8 cellular contexts compared by ENCODE assay signal in the genomic region with DNA sequence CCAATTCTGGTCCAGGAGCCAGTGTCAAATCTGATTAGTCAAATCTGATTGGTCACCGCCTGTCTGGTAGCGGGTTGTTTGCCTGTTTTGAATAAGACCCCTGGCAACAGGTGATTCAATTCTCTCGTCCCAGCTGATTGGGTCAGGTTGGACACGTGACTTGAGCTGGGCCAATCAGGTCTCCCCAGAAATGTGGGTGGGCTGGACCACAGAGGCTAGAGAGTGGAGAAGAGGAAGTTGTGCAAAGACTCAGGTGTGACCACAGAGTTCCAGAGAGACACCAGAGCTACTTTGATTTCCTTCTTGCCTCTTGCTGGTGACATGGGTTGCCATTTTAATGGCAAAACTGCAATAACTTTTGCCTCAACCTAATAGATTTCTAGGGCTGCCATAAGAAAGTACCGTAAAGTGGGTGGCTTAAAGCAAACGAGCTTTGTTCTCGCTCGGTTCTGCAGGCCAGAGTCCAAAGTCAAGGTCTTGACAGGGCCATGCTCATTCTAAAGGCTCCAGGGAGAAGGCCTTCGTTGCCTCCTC. TPM values are rescaled to one million over a fixed set of nuclear protein-coding genes. Genes with fewer than 3 reads are reported as not detected.
DNase-seq lines count a peak whose midpoint lies in the region; ATAC-seq and TF ChIP-seq lines count a peak whose summit lies in the region.

No MANE protein-coding gene starts in this region.

- H3K4me3 ChIP-seq in PC-3 (ENCODE audit: low read length) = no peak overlapping the region
- H3K4me3 ChIP-seq in heart right ventricle = no peak overlapping the region

- CTCF ChIA-PET in PC-3 (lab: Charles Lee) = no interaction called here

- no peaks in the 10 kb centered on the region for H3K36me3 Mint-ChIP-seq in osteocyte (ENCODE audit: unreplicated experiment)

- WGBS in heart right ventricle, 2 donors = 90 to 91% methylated on average over 9 of the region's 9 CpGs

- H3K4me3 Mint-ChIP-seq in osteocyte (ENCODE audit: unreplicated experiment) = no peak overlapping the region

- intact Hi-C loops in PC-3 (cut with micrococcal nuclease) = no loop called here
- intact Hi-C loops in heart right ventricle (cut with DNase I) = no loop called here

- DNase-seq in CD1c-positive myeloid dendritic cell (ENCODE audit: extremely low spot score) (peak; percentile 94), PC-3 (peak; percentile 83), heart right ventricle (no peak), osteocyte (ENCODE audit: extremely low spot score, unreplicated experiment) (no peak)
- DNase-seq in activated T-cell treated with anti-CD3 and anti-CD28 coated beads, Interleukin-2, amount 50 U/mL, for 48 hours = peak; percentile 93 to 94
- DNase-seq in stimulated activated CD8-positive, alpha-beta memory T cell treated with anti-CD3 and anti-CD28 coated beads, Interleukin-12 subunit alpha, Interleukin-12 subunit beta, amount 100 ng/mL, for 1 hour (ENCODE audit: low read depth) = peak; percentile 54

- no peak overlapping the region for H3K4me2 ChIP-seq in PC-3 (ENCODE audit: low read length)

- no peak overlapping the region for H3K9ac ChIP-seq in PC-3 (ENCODE audit: low read length)

- H3F3A ChIP-seq in PC-3 (ENCODE audit: low read length, unreplicated experiment) = no peaks in the 10 kb centered on the region

- peaks cover 3% of the 10 kb centered on the region for H3K9me3 Mint-ChIP-seq in osteocyte (ENCODE audit: unreplicated experiment)

- H3K27me3 ChIP-seq in PC-3 (ENCODE audit: low read length) (no peaks in the 10 kb centered on the region), heart right ventricle (peaks cover 0 to 62% (median 26%) of the 10 kb centered on the region in 7 donors)

- H3K27me3 Mint-ChIP-seq in osteocyte (ENCODE audit: unreplicated experiment) = peaks cover 12% of the 10 kb centered on the region

- no peaks in the 10 kb centered on the region for H4K20me1 ChIP-seq in PC-3 (ENCODE audit: low read length)

- POLR2A ChIA-PET in PC-3 (lab: Charles Lee; ENCODE audit: unreplicated experiment) = no interaction called here

- no peaks in the 10 kb centered on the region for H3K79me2 ChIP-seq in PC-3 (ENCODE audit: low read length)

- H3K9me3 ChIP-seq in PC-3 (ENCODE audit: low read length) (no peaks in the 10 kb centered on the region), heart right ventricle (peaks cover 0 to 9% (median 0%) of the 10 kb centered on the region in 11 donors)

- peaks cover 13% of the 10 kb centered on the region for H3K4me1 Mint-ChIP-seq in osteocyte (ENCODE audit: unreplicated experiment)

- H3K27ac ChIP-seq in PC-3 (ENCODE audit: low read length) = no peak overlapping the region
- H3K27ac ChIP-seq in heart right ventricle = no peak overlapping the region

- no peaks in the 10 kb centered on the region for H3K9me2 ChIP-seq in PC-3 (replicated peaks; ENCODE audit: low read length)

- H2AFZ ChIP-seq in PC-3 (ENCODE audit: low read length) = no peak overlapping the region

- ATAC-seq in GM19025 (IDR thresholded peaks at IDR 0.05; ENCODE audit: low read depth, unreplicated experiment) = peak; percentile 65
- ATAC-seq in HG03103 (IDR thresholded peaks at IDR 0.05; ENCODE audit: low read depth, unreplicated experiment) = peak; percentile 71
- peak; percentile 42; the same call in 1 of the 2 replicates for ATAC-seq in PC-3
- peak in 5 of 8 donors; percentile 35 to 63 (median 47) for ATAC-seq in heart right ventricle

- no peak overlapping the region for H3K27ac Mint-ChIP-seq in osteocyte (ENCODE audit: unreplicated experiment)

- no TSS peak for BruUV-seq in PC-3 (replicated peaks; lab: Mats Ljungman, UMichigan)

- H3K4me1 ChIP-seq in PC-3 (ENCODE audit: insufficient read depth, low read length) (peaks cover 26% of the 10 kb centered on the region), heart right ventricle (peaks cover 2 to 25% (median 6%) of the 10 kb centered on the region in 9 donors)

- H3K36me3 ChIP-seq in PC-3 (ENCODE audit: low read depth, low read length) (peaks cover 4% of the 10 kb centered on the region; the same call in 1 of the 2 replicates), heart right ventricle (no peaks in the 10 kb centered on the region)

- TF ChIP-seq CTCF in PC-3 (conservative IDR thresholded peaks at IDR 0.05; ENCODE audit: low read depth, low read length) (no peak), heart right ventricle (IDR thresholded peaks at IDR 0.05) (no peak), osteocyte (IDR thresholded peaks at IDR 0.05) (no peak)

RNA-seq across cellular contexts. Expression of a gene that starts 5.4 kb away (rescaled TPM):
- total RNA-seq in PC-3 (2014; rRNA removed) (9.6 and 12.5 TPM in 2 replicates), heart right ventricle (under 1 TPM in 7 of 10 donors, not detected in 3; 0.13 to 0.88 (median 0.22) TPM), osteocyte (1.4 and 1.5 TPM in 2 replicates)
- under 1 TPM; 0.14 to 0.15 TPM for polyA plus RNA-seq in heart right ventricle

RNA-seq across cellular contexts. Expression of a gene that starts 34.1 kb away (rescaled TPM):
- total RNA-seq in PC-3 (2014; rRNA removed) (4.6 and 6.0 TPM in 2 replicates), heart right ventricle (1 to 10 TPM in 4 of 10 donors, under 1 TPM in 6; 0.19 to 6.6 (median 0.81) TPM), osteocyte (not detected in 2 replicates)
- polyA plus RNA-seq in heart right ventricle = 1 to 10 TPM in 1 of 2 donors, under 1 TPM in 1; 0.46 to 2.9 TPM

RNA-seq across cellular contexts. Expression of a gene that starts 54.6 kb away (rescaled TPM):
- total RNA-seq in PC-3 (2014; rRNA removed) (not detected in 2 replicates), heart right ventricle (1 to 10 TPM in 3 of 10 donors, under 1 TPM in 7; 0.09 to 4.0 (median 0.69) TPM), osteocyte (not detected in 2 replicates)
- polyA plus RNA-seq in heart right ventricle = 1 to 10 TPM in 1 of 2 donors, under 1 TPM in 1; 0.43 to 1.1 TPM

RNA-seq across cellular contexts. Expression of a gene that starts 54.7 kb away (rescaled TPM):
- 2.3 and 2.6 TPM in 2 replicates for total RNA-seq in PC-3 (2014; rRNA removed)
- under 1 TPM in 1 of 10 donors, not detected in 9; 0.49 TPM for total RNA-seq in heart right ventricle
- polyA plus RNA-seq in heart right ventricle = not detected
- total RNA-seq in osteocyte = 0.42 and 0.54 TPM in 2 replicates

Comparison
In these comparisons a context has a peak if more than half of its experiments do, and no peak if none do; other contexts are left out.
1. DNase-seq: peak in CD1c-positive myeloid dendritic cell (single experiment), PC-3 (single experiment), activated T-cell treated with anti-CD3 and anti-CD28 coated beads, Interleukin-2, amount 50 U/mL, for 48 hours (2 of 2) and stimulated activated CD8-positive, alpha-beta memory T cell treated with anti-CD3 and anti-CD28 coated beads, Interleukin-12 subunit alpha, Interleukin-12 subunit beta, amount 100 ng/mL, for 1 hour (single experiment); none in heart right ventricle (0 of 2) and osteocyte (single experiment).
2. Peak in every context shown above with its lines, with median percentiles within 50 percentile points of each other: ATAC-seq.